In the genomic region with DNA sequence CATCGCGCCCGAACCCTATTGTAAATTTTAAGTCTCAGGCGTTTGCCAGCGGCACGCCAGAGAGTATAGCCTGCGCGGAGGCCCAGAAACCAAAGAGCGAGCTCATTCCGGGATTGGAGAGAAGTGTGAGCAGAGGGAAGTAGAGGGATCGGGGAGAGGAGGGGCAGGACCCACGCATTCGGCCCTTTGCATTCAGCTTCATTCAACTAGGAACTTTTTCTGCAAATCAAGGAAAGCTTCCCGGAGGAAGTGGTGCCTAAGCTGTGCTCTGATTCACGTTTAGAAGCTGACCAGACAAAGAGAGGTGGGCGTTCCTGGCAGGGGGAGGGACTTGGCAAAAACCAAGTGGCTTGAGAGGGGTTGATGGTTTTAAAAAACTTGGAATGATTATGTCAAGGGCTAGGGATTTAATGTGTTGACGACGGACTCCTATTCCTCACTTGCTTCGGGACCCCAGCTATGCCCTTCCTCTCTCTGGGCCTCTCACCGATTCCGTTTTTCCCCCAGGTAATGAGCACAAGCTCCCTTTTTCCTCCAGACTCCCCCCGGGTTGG, we compare ENCODE assay signal across 1 cellular context.
TF ChIP-seq lines count a peak whose summit lies in the region.

No MANE protein-coding gene starts in this region.

TF ChIP-seq in IMR-90, 13 proteins besides CTCF, POLR2A, EP300 and RAD21:
- TF ChIP-seq SMC3 (IDR thresholded peaks at IDR 0.05; ENCODE audit: low read depth, low read length) (no peak), CHD1 (IDR thresholded peaks at IDR 0.05; ENCODE audit: low read depth, low read length) (peak; percentile 94; the same call in 1 of the 2 replicates), RFX5 (IDR thresholded peaks at IDR 0.05; ENCODE audit: low read depth, low read length) (no peak), BHLHE40 (IDR thresholded peaks at IDR 0.05; ENCODE audit: low read depth, low read length) (peak; percentile 98), RCOR1 (IDR thresholded peaks at IDR 0.05; ENCODE audit: insufficient replicate concordance, low read length) (peak; percentile 98), FOS (IDR thresholded peaks at IDR 0.05; ENCODE audit: low read depth, low read length) (0 out of 2 replicates have a peak, but pooled peaks have one; percentile 7), MXI1 (IDR thresholded peaks at IDR 0.05; ENCODE audit: borderline replicate concordance, low read depth, low read length) (no peak), MAFK (IDR thresholded peaks at IDR 0.05; ENCODE audit: low read depth, low read length) (peak; percentile 31; the same call in 1 of the 2 replicates), CEBPB (IDR thresholded peaks at IDR 0.05; ENCODE audit: low read depth, low read length) (no peak), MAZ (IDR thresholded peaks at IDR 0.05; ENCODE audit: borderline replicate concordance, low read depth, low read length) (no peak), NFE2L2 (IDR thresholded peaks at IDR 0.05; ENCODE audit: low read depth, low read length) (no peak)
- TF ChIP-seq, protein P1, sequence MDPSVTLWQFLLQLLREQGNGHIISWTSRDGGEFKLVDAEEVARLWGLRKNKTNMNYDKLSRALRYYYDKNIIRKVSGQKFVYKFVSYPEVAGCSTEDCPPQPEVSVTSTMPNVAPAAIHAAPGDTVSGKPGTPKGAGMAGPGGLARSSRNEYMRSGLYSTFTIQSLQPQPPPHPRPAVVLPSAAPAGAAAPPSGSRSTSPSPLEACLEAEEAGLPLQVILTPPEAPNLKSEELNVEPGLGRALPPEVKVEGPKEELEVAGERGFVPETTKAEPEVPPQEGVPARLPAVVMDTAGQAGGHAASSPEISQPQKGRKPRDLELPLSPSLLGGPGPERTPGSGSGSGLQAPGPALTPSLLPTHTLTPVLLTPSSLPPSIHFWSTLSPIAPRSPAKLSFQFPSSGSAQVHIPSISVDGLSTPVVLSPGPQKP (IDR thresholded peaks at IDR 0.05; ENCODE audit: borderline replicate concordance, low read depth, low read length), result no peak
- TF ChIP-seq, protein P2, sequence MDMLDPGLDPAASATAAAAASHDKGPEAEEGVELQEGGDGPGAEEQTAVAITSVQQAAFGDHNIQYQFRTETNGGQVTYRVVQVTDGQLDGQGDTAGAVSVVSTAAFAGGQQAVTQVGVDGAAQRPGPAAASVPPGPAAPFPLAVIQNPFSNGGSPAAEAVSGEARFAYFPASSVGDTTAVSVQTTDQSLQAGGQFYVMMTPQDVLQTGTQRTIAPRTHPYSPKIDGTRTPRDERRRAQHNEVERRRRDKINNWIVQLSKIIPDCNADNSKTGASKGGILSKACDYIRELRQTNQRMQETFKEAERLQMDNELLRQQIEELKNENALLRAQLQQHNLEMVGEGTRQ (IDR thresholded peaks at IDR 0.05; ENCODE audit: low read depth, low read length), result no peak
